ENCODE assay signal across 8 cellular contexts in the genomic region with DNA sequence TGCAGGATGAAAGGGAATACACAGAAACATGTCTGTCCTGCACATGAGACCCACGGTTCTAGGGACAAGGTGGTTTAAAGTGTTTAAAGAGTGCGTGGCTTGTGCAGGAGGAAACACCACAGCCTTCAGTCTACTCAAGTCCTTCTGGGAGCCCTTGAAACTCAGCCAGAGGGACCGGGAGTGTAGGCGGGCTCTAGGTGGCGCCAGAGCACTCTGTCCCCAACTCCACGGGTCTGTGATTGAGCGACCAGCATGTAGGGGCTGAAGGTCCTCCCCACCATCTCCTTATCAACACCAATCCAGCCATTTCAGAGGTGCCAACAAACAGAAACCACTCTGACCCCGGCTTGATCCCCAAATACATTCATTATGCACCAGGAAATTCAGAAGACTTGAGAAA.
DNase-seq lines count a peak whose midpoint lies in the region; ATAC-seq and TF ChIP-seq lines count a peak whose summit lies in the region.

No MANE protein-coding gene starts in this region.

- H3K4me1 ChIP-seq in GM23248 (ENCODE audit: insufficient read depth) (no peaks in the 10 kb centered on the region), lower lobe of right lung (peaks cover 5% of the 10 kb centered on the region)

- H3K36me3 ChIP-seq in GM23248 (ENCODE audit: low read depth) (no peaks in the 10 kb centered on the region), lower lobe of right lung (no peaks in the 10 kb centered on the region)

- ATAC-seq in lower lobe of right lung (peak; percentile 76 to 90), HG02588 (IDR thresholded peaks at IDR 0.05; ENCODE audit: unreplicated experiment) (no peak)

- peak; percentile 61 for TF ChIP-seq CTCF in lower lobe of right lung (IDR thresholded peaks at IDR 0.05)

- no peaks in the 10 kb centered on the region for H3K9me3 ChIP-seq in GM23248 (ENCODE audit: low read depth)
- H3K9me3 ChIP-seq in lower lobe of right lung = no peaks in the 10 kb centered on the region

- H3K27ac ChIP-seq in GM23248 = no peak overlapping the region
- no peak overlapping the region for H3K27ac ChIP-seq in lower lobe of right lung

- 0 out of 2 replicates have a peak, but pooled peaks cover 7% of the 10 kb centered on the region for H3F3A ChIP-seq in GM23248 (ENCODE audit: insufficient read depth)

- H3K27me3 ChIP-seq in GM23248 (replicated peaks; ENCODE audit: insufficient read depth) = no peaks in the 10 kb centered on the region
- no peaks in the 10 kb centered on the region for H3K27me3 ChIP-seq in lower lobe of right lung (ENCODE audit: low read depth)

- H3K9ac ChIP-seq in GM23248 = no peak overlapping the region

- H3K4me2 ChIP-seq in GM23248 (ENCODE audit: unreplicated experiment) = no peak overlapping the region

- H4K20me1 ChIP-seq in GM23248 (ENCODE audit: insufficient read depth) = no peaks in the 10 kb centered on the region

- peak; percentile 13 for DNase-seq in DMS53 treated with DMSO at 0.1 percent for 48 hours (lab: John Stamatoyannopoulos, UW; ENCODE audit: unreplicated experiment)
- DNase-seq in GM23248 = peak; percentile 72
- peak; percentile 32 for DNase-seq in NCI-H1436 (lab: John Stamatoyannopoulos, UW)
- DNase-seq in activated CD4-positive, CD25-positive, alpha-beta regulatory T cell treated with anti-CD3 and anti-CD28 coated beads, Interleukin-2, amount 50 U/mL, for 16 hours (ENCODE audit: low read depth, low spot score) = peak; percentile 2
- peak; percentile 60 for DNase-seq in cerebellar cortex (ENCODE audit: low spot score)
- peak; percentile 77 for DNase-seq in lower lobe of right lung
- peak; percentile 20 for DNase-seq in stimulated activated CD8-positive, alpha-beta memory T cell treated with anti-CD3 and anti-CD28 coated beads, Interleukin-15, amount 100 ng/mL, for 24 hours (ENCODE audit: low read depth)

- H3K4me3 ChIP-seq in GM23248 (no peak overlapping the region), lower lobe of right lung (no peak overlapping the region)

- H3K79me2 ChIP-seq in GM23248 (ENCODE audit: insufficient read depth) = no peaks in the 10 kb centered on the region

- no peaks in the 10 kb centered on the region for H3K9me2 ChIP-seq in GM23248 (ENCODE audit: insufficient read depth)

- 16 to 21% methylated on average over 4 to 7 of the region's 8 CpGs for WGBS in GM23248 (ENCODE audit: low coverage in 1 of 2, low lambda C conversion rate in 2 of 2, missing lambda C conversion rate in 2 of 2), 2 experiments

- in situ Hi-C loops in GM23248 (cut with MboI) = loop anchor here (10.0 to 25.0 kb wide), 2 partner anchors 100 to 227 kb away; no protein-coding TSS in a partner anchor

- H2AFZ ChIP-seq in GM23248 = no peak overlapping the region

- intact Hi-C loops in lower lobe of right lung (cut with DNase I) = no loop called here

Comparison
In these comparisons a context has a peak if more than half of its experiments do, and no peak if none do; other contexts are left out.
1. DNase-seq: peak in every context shown above with its lines; median percentile 77 in lower lobe of right lung; 72 in GM23248; 60 in cerebellar cortex; 32 in NCI-H1436; 20 in stimulated activated CD8-positive, alpha-beta memory T cell treated with anti-CD3 and anti-CD28 coated beads, Interleukin-15, amount 100 ng/mL, for 24 hours; 13 in DMS53 treated with DMSO at 0.1 percent for 48 hours; 2 in activated CD4-positive, CD25-positive, alpha-beta regulatory T cell treated with anti-CD3 and anti-CD28 coated beads, Interleukin-2, amount 50 U/mL, for 16 hours.